Comparison of ENCODE assay signal across 27 cellular contexts in genomic region chr3:153442386-153442785, GRCh38.
DNase-seq lines count a peak whose midpoint lies in the region; ATAC-seq and TF ChIP-seq lines count a peak whose summit lies in the region.
"Had no signal": no experiment of that assay in that cellular context is flagged by ENCODE, and none has a peak within 500 bp of the region (broad histone marks: within the 10 kb centered on the region; RNA-seq: fewer than 3 reads in every experiment).

No MANE protein-coding gene starts in this region.

- H3K9me3 Mint-ChIP-seq in GM23338: no peaks in the 10 kb centered on the region
- no peaks in the 10 kb centered on the region for H3K9me3 Mint-ChIP-seq in T-helper 2 cell treated with Interferon-gamma antibody and Interleukin-4, amounts not matched to agents 5 μg/mL and 100 μg/mL, for 36 hours
- H3K9me3 Mint-ChIP-seq: activated naive CD4-positive, alpha-beta T cell treated with anti-CD3 and anti-CD28 coated beads, Interleukin-2, amount 50 U/mL, for 24 hours; H9; naive thymus-derived CD8-positive, alpha-beta T cell had no signal

- H4K20me1 ChIP-seq in GM23338 (replicated peaks; ENCODE audit: insufficient read depth) (no peaks in the 10 kb centered on the region), smooth muscle cell (ENCODE audit: low read depth) (no peaks in the 10 kb centered on the region)

- H3K36me3 ChIP-seq in GM23338 (ENCODE audit: insufficient read depth): no peaks in the 10 kb centered on the region
- no peaks in the 10 kb centered on the region for H3K36me3 ChIP-seq in smooth muscle cell (ENCODE audit: low read depth)
- H3K36me3 ChIP-seq: breast epithelium, heart left ventricle, MG63, prostate gland, right lobe of liver, tibial artery had no signal

- 6% methylated on average over 2 of the region's 2 CpGs for WGBS in smooth muscle cell (ENCODE audit: low lambda C conversion rate)

- no peak overlapping the region for H3K9ac ChIP-seq in smooth muscle cell (ENCODE audit: low read depth)

- H3K36me3 Mint-ChIP-seq in GM23338 (ENCODE audit: low read depth): no peaks in the 10 kb centered on the region
- H3K36me3 Mint-ChIP-seq in T-helper 2 cell treated with Interferon-gamma antibody and Interleukin-4, amounts not matched to agents 5 μg/mL and 100 μg/mL, for 36 hours (ENCODE audit: low read depth): no peaks in the 10 kb centered on the region
- H3K36me3 Mint-ChIP-seq: activated naive CD4-positive, alpha-beta T cell treated with anti-CD3 and anti-CD28 coated beads, Interleukin-2, amount 50 U/mL, for 24 hours; naive thymus-derived CD8-positive, alpha-beta T cell had no signal

- H3K79me2 ChIP-seq in GM23338 (replicated peaks; ENCODE audit: insufficient read depth): no peaks in the 10 kb centered on the region
- H3K79me2 ChIP-seq in smooth muscle cell (ENCODE audit: low read depth): no peaks in the 10 kb centered on the region

- no peak overlapping the region; the same call in 1 of the 2 replicates for H3K27ac Mint-ChIP-seq in GM23338
- peak overlapping the region; percentile 33 for H3K27ac Mint-ChIP-seq in T-helper 2 cell treated with Interferon-gamma antibody and Interleukin-4, amounts not matched to agents 5 μg/mL and 100 μg/mL, for 36 hours
- H3K27ac Mint-ChIP-seq: activated CD8-positive, alpha-beta T cell treated with anti-CD3 and anti-CD28 coated beads, Interleukin-2, amount 10 ng/mL, durations not matched to agents 7 days and 5 days had no signal

- DNase-seq in GM23338 (ENCODE audit: low spot score) (peak; percentile 6), fibroblast of pulmonary artery (ENCODE audit: low read depth) (peak; percentile 8), smooth muscle cell (lab: John Stamatoyannopoulos, UW; ENCODE audit: unreplicated experiment) (no peak), islet precursor cell (no peak), GF-D8 (lab: John Stamatoyannopoulos, UW) (no peak)
- DNase-seq in T-helper 2 cell treated with Interferon-gamma antibody and Interleukin-4, amounts not matched to agents 5 μg/mL and 100 μg/mL, for 36 hours (ENCODE audit: low spot score): no peak
- DNase-seq: activated CD4-positive, CD25-positive, alpha-beta regulatory T cell treated with anti-CD3 and anti-CD28 coated beads, Interleukin-2, amount 50 U/mL, for 72 hours; activated CD8-positive, alpha-beta T cell treated with anti-CD3 and anti-CD28 coated beads, Interleukin-2, amount 10 ng/mL, durations not matched to agents 7 days and 5 days; DMS79 treated with DMSO at 0.1 percent for 48 hours; foreskin melanocyte; H9; heart left ventricle; MG63; naive thymus-derived CD8-positive, alpha-beta T cell; NCI-H1930; NCI-H524; NK-92 treated with Interleukin-12 subunit alpha and Interleukin-12 subunit beta, amount 100 ng/mL, for 24 hours; occipital lobe; PC-3; right lobe of liver; stimulated activated CD4-positive, alpha-beta T cell treated with anti-CD3 and anti-CD28 coated beads, Interleukin-4, amount 100 ng/mL, for 1 hour; tibial artery had no signal

- no peaks in the 10 kb centered on the region for H3F3A ChIP-seq in GM23338 (replicated peaks; ENCODE audit: low read depth)
- no peaks in the 10 kb centered on the region for H3F3A ChIP-seq in smooth muscle cell (ENCODE audit: low read depth)

- H3K27ac ChIP-seq in GM23338 (ENCODE audit: low read depth): no peak overlapping the region
- no peak overlapping the region for H3K27ac ChIP-seq in smooth muscle cell (ENCODE audit: low read depth)
- H3K27ac ChIP-seq: breast epithelium, heart left ventricle, prostate gland, right lobe of liver, tibial artery had no signal

- H3K4me2 ChIP-seq in GM23338 (no peak overlapping the region), smooth muscle cell (peak overlapping the region; percentile 53)

- no peak for ATAC-seq in GM23338
- ATAC-seq in GM21529 (IDR thresholded peaks at IDR 0.05; ENCODE audit: unreplicated experiment): no peak
- ATAC-seq: activated CD8-positive, alpha-beta T cell treated with anti-CD3 and anti-CD28 coated beads, Interleukin-2, amount 10 ng/mL, durations not matched to agents 7 days and 5 days; heart left ventricle; K562; PC-3; right lobe of liver had no signal

- H3K9me3 ChIP-seq in smooth muscle cell (replicated peaks; ENCODE audit: low read depth): no peaks in the 10 kb centered on the region
- H3K9me3 ChIP-seq: breast epithelium, heart left ventricle, MG63, prostate gland, right lobe of liver, tibial artery had no signal

- H2AFZ ChIP-seq in GM23338 (no peak overlapping the region), smooth muscle cell (ENCODE audit: low read depth) (no peak overlapping the region)

- H3K4me1 Mint-ChIP-seq in GM23338: peaks cover 23% of the 10 kb centered on the region
- peaks cover 12% of the 10 kb centered on the region for H3K4me1 Mint-ChIP-seq in T-helper 2 cell treated with Interferon-gamma antibody and Interleukin-4, amounts not matched to agents 5 μg/mL and 100 μg/mL, for 36 hours (ENCODE audit: low read depth)

- H3K4me1 ChIP-seq in GM23338 (ENCODE audit: insufficient read depth): peaks cover 14% of the 10 kb centered on the region
- H3K4me1 ChIP-seq in smooth muscle cell (ENCODE audit: low read depth): peaks cover 4% of the 10 kb centered on the region
- H3K4me1 ChIP-seq: breast epithelium, prostate gland, right lobe of liver, tibial artery had no signal

- H3K9me2 ChIP-seq in GM23338 (ENCODE audit: insufficient read depth): no peaks in the 10 kb centered on the region

- H3K27me3 Mint-ChIP-seq in GM23338 (ENCODE audit: insufficient read depth, low read depth, poor library complexity): no peaks in the 10 kb centered on the region
- no peaks in the 10 kb centered on the region for H3K27me3 Mint-ChIP-seq in T-helper 2 cell treated with Interferon-gamma antibody and Interleukin-4, amounts not matched to agents 5 μg/mL and 100 μg/mL, for 36 hours (ENCODE audit: low read depth)
- H3K27me3 Mint-ChIP-seq: activated naive CD4-positive, alpha-beta T cell treated with anti-CD3 and anti-CD28 coated beads, Interleukin-2, amount 50 U/mL, for 24 hours; naive thymus-derived CD8-positive, alpha-beta T cell had no signal

- no peak overlapping the region for H3K4me3 ChIP-seq in GM23338
- no peak overlapping the region for H3K4me3 ChIP-seq in fibroblast of pulmonary artery (replicated peaks; ENCODE audit: low read depth, low read length)
- H3K4me3 ChIP-seq in smooth muscle cell: no peak overlapping the region
- H3K4me3 ChIP-seq: breast epithelium, heart left ventricle, K562, MG63, prostate gland, right lobe of liver, tibial artery had no signal

- TF ChIP-seq CTCF in GM23338 (conservative IDR thresholded peaks at IDR 0.05; ENCODE audit: low read depth in 2 of 2) (no peak), fibroblast of pulmonary artery (IDR thresholded peaks at IDR 0.05; ENCODE audit: low read length, missing control alignments) (no peak), smooth muscle cell (IDR thresholded peaks at IDR 0.05; ENCODE audit: borderline replicate concordance, insufficient read depth, poor library complexity, severe bottlenecking) (no peak)

- H3K27me3 ChIP-seq in GM23338 (ENCODE audit: insufficient read depth) (no peaks in the 10 kb centered on the region), smooth muscle cell (ENCODE audit: low read depth) (no peaks in the 10 kb centered on the region)
- H3K27me3 ChIP-seq: breast epithelium, heart left ventricle, MG63, right lobe of liver, tibial artery had no signal

- H3K4me3 Mint-ChIP-seq in GM23338: no peak overlapping the region
- H3K4me3 Mint-ChIP-seq in T-helper 2 cell treated with Interferon-gamma antibody and Interleukin-4, amounts not matched to agents 5 μg/mL and 100 μg/mL, for 36 hours: peak overlapping the region; percentile 4
- H3K4me3 Mint-ChIP-seq: activated CD8-positive, alpha-beta T cell treated with anti-CD3 and anti-CD28 coated beads, Interleukin-2, amount 10 ng/mL, durations not matched to agents 7 days and 5 days; activated naive CD4-positive, alpha-beta T cell treated with anti-CD3 and anti-CD28 coated beads, Interleukin-2, amount 50 U/mL, for 24 hours; H9; naive thymus-derived CD8-positive, alpha-beta T cell had no signal

Comparison
In these comparisons a context has a peak if more than half of its experiments do, and no peak if none do; other contexts are left out.
1. DNase-seq: peak in GM23338 (single experiment) and fibroblast of pulmonary artery (single experiment); none in T-helper 2 cell treated with Interferon-gamma antibody and Interleukin-4, amounts not matched to agents 5 μg/mL and 100 μg/mL, for 36 hours (single experiment), smooth muscle cell (single experiment), islet precursor cell (single experiment) and GF-D8 (single experiment).